In genomic region chr4:128811571-128812359, GRCh38 we compare ENCODE assay signal across 1 cellular context.
TF ChIP-seq lines count a peak whose summit lies in the region.

No MANE protein-coding gene starts in this region.

TF ChIP-seq in K562, 482 proteins besides CTCF, POLR2A, EP300 and RAD21 (continued from another document and continues in another):
- TF ChIP-seq MGA (IDR thresholded peaks at IDR 0.05) (no peak), ILF3 (IDR thresholded peaks at IDR 0.05; ENCODE audit: borderline replicate concordance) (no peak), ZNF449 (CRISPR knock-in tag; IDR thresholded peaks at IDR 0.05) (no peak), MLLT1 (IDR thresholded peaks at IDR 0.05) (no peak), PHF8 (IDR thresholded peaks at IDR 0.05; ENCODE audit: borderline replicate concordance, low read length) (peak; percentile 28; the same call in 1 of the 2 replicates), TAF1 (IDR thresholded peaks at IDR 0.05; ENCODE audit: control insufficient read depth, extremely low read depth, insufficient read depth, low read length, severe bottlenecking) (peak; percentile 78), ZBTB43 (CRISPR knock-in tag; IDR thresholded peaks at IDR 0.05) (no peak), NFE2 (IDR thresholded peaks at IDR 0.05; ENCODE audit: low read depth) (no peak), EGR1 (conservative IDR thresholded peaks at IDR 0.05) (peak; percentile 57), PRDM10 (IDR thresholded peaks at IDR 0.05; ENCODE audit: partially characterized antibody) (peak; percentile 71), CREB1 (IDR thresholded peaks at IDR 0.05) (0 out of 2 replicates have a peak, but pooled peaks have one; percentile 38), CREB1 (CRISPR knock-in tag; IDR thresholded peaks at IDR 0.05) (no peak), PML (IDR thresholded peaks at IDR 0.05; ENCODE audit: low read length) (peak; percentile 58), HMGXB4 (CRISPR knock-in tag; IDR thresholded peaks at IDR 0.05) (0 out of 2 replicates have a peak, but pooled peaks have one; percentile 71), L3MBTL2 (IDR thresholded peaks at IDR 0.05) (no peak), ZBTB17 (CRISPR knock-in tag; IDR thresholded peaks at IDR 0.05) (no peak), ZBTB2 (IDR thresholded peaks at IDR 0.05) (no peak), SFPQ (IDR thresholded peaks at IDR 0.05; ENCODE audit: low read depth, low read length) (no peak), BCL6 (CRISPR knock-in tag; IDR thresholded peaks at IDR 0.05) (no peak), MCM2 (IDR thresholded peaks at IDR 0.05; ENCODE audit: low read depth) (no peak)
